Comparison of ENCODE assay signal across 8 cellular contexts in genomic region chr11:26134481-26135355, GRCh38.
DNase-seq lines count a peak whose midpoint lies in the region; ATAC-seq and TF ChIP-seq lines count a peak whose summit lies in the region.

No MANE protein-coding gene starts in this region.

- H3K27ac ChIP-seq in HEK293 (ENCODE audit: extremely low read depth, low read depth, low read length), result no peak overlapping the region
- H3K27ac ChIP-seq in VCaP, result no peak overlapping the region
- no peak overlapping the region for H3K27ac ChIP-seq in spleen

- no peaks in the 10 kb centered on the region for H3K9me3 ChIP-seq in HEK293 (ENCODE audit: control insufficient read depth, insufficient read depth, low read depth, low read length)
- H3K9me3 ChIP-seq in spleen, result no peaks in the 10 kb centered on the region

- peaks cover 6% of the 10 kb centered on the region for H3K4me1 Mint-ChIP-seq in mesothelial cell of epicardium

- no peak for ATAC-seq in HG03135 (IDR thresholded peaks at IDR 0.05; ENCODE audit: unreplicated experiment)

- DNase-seq in GM04504 (ENCODE audit: low read depth) (peak; percentile 4), midbrain (lab: John Stamatoyannopoulos, UW) (peak; percentile 41), spleen (no peak), GOT3 (lab: John Stamatoyannopoulos, UW) (no peak), mesothelial cell of epicardium (ENCODE audit: low spot score in 2 of 2, unreplicated experiment in 2 of 2) (no peak)

- TF ChIP-seq CTCF in HEK293 (tag by site-specific recombination; IDR thresholded peaks at IDR 0.05), result no peak
- TF ChIP-seq CTCF in VCaP (conservative IDR thresholded peaks at IDR 0.05), result peak; percentile 92
- no peak for TF ChIP-seq CTCF in spleen (IDR thresholded peaks at IDR 0.05 in 8 of 11, conservative IDR thresholded peaks at IDR 0.05 in 3 of 11)
- no peak for TF ChIP-seq CTCF in mesothelial cell of epicardium (IDR thresholded peaks at IDR 0.05; ENCODE audit: unreplicated experiment)

- peaks cover 3% of the 10 kb centered on the region for H3K9me3 Mint-ChIP-seq in mesothelial cell of epicardium

- no peak overlapping the region for H3K4me3 Mint-ChIP-seq in mesothelial cell of epicardium

- CTCF ChIA-PET in HEK293 (lab: Yijun Ruan, JAX), result interaction anchor here (0.6 to 1.4 kb wide), 6 partner anchors 11 to 156 kb away, joined by 3 to 4 read pairs (median 3); no protein-coding TSS in a partner anchor

- TF ChIP-seq POLR2A in spleen (IDR thresholded peaks at IDR 0.05), result no peak

- POLR2A ChIA-PET in HEK293 (lab: Yijun Ruan, JAX), result no interaction called here

- no peaks in the 10 kb centered on the region for H3K27me3 ChIP-seq in spleen (replicated peaks in 1 of 7)

- no peaks in the 10 kb centered on the region for H3K36me3 ChIP-seq in HEK293 (ENCODE audit: control insufficient read depth in 2 of 2, insufficient read depth in 1 of 2, low read length in 2 of 2)
- no peaks in the 10 kb centered on the region for H3K36me3 ChIP-seq in spleen

- intact Hi-C loops in spleen (cut with DNase I; ENCODE audit: low total_unique reads), result no loop called here

- H3K27me3 Mint-ChIP-seq in mesothelial cell of epicardium (ENCODE audit: low read depth), result no peaks in the 10 kb centered on the region

- 64 to 70% (median 68%) methylated on average over 6 of the region's 6 CpGs for WGBS in spleen, 5 donors

- H3K4me3 ChIP-seq in HEK293 (ENCODE audit: low read depth, low read length) (no peak overlapping the region), spleen (no peak overlapping the region)

- H3K36me3 Mint-ChIP-seq in mesothelial cell of epicardium, result no peaks in the 10 kb centered on the region

- no peak overlapping the region for H3K27ac Mint-ChIP-seq in mesothelial cell of epicardium

- H3K4me1 ChIP-seq in HEK293 (ENCODE audit: control insufficient read depth, insufficient read depth, low read length), result no peaks in the 10 kb centered on the region
- no peaks in the 10 kb centered on the region for H3K4me1 ChIP-seq in spleen

TF ChIP-seq in HEK293, 187 proteins besides CTCF, POLR2A, EP300 and RAD21:
- TF ChIP-seq, protein P1, sequence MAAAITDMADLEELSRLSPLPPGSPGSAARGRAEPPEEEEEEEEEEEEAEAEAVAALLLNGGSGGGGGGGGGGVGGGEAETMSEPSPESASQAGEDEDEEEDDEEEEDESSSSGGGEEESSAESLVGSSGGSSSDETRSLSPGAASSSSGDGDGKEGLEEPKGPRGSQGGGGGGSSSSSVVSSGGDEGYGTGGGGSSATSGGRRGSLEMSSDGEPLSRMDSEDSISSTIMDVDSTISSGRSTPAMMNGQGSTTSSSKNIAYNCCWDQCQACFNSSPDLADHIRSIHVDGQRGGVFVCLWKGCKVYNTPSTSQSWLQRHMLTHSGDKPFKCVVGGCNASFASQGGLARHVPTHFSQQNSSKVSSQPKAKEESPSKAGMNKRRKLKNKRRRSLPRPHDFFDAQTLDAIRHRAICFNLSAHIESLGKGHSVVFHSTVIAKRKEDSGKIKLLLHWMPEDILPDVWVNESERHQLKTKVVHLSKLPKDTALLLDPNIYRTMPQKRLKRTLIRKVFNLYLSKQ (tag by site-specific recombination; IDR thresholded peaks at IDR 0.05; ENCODE audit: borderline replicate concordance), result no peak
- TF ChIP-seq ZNF654 (tag by site-specific recombination; IDR thresholded peaks at IDR 0.05; ENCODE audit: low read depth) (peak; percentile 25), ZNF37A (tag by site-specific recombination; IDR thresholded peaks at IDR 0.05) (no peak), YY2 (tag by site-specific recombination; IDR thresholded peaks at IDR 0.05) (no peak)
- TF ChIP-seq, protein P2, sequence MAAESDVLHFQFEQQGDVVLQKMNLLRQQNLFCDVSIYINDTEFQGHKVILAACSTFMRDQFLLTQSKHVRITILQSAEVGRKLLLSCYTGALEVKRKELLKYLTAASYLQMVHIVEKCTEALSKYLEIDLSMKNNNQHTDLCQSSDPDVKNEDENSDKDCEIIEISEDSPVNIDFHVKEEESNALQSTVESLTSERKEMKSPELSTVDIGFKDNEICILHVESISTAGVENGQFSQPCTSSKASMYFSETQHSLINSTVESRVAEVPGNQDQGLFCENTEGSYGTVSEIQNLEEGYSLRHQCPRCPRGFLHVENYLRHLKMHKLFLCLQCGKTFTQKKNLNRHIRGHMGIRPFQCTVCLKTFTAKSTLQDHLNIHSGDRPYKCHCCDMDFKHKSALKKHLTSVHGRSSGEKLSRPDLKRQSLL (tag by site-specific recombination; IDR thresholded peaks at IDR 0.05), result no peak

Comparison
In these comparisons a context has a peak if more than half of its experiments do, and no peak if none do; other contexts are left out.
1. DNase-seq: peak in GM04504 (single experiment) and midbrain (single experiment); none in spleen (single experiment), GOT3 (single experiment) and mesothelial cell of epicardium (0 of 2).